In genomic region chr1:39147099-39148025, GRCh38 we compare ENCODE assay signal across 15 cellular contexts.
"Had no signal": no experiment of that assay in that cellular context is flagged by ENCODE, and none has a peak within 500 bp of the region (broad histone marks: within the 10 kb centered on the region; RNA-seq: fewer than 3 reads in every experiment).

No MANE protein-coding gene starts in this region.

- H3K27me3 Mint-ChIP-seq: stimulated activated memory B cell treated with anti-CD40 and anti-IgM and Interleukin-4, amounts not matched to agents 10 μg/mL and 1 μg/mL and 100 μg/mL, for 72 hours had no signal

- H3K4me3 ChIP-seq: heart right ventricle, left lung, upper lobe of left lung had no signal

- H3K27ac Mint-ChIP-seq: activated CD4-positive, alpha-beta memory T cell treated with anti-CD3 and anti-CD28 coated beads, Interleukin-2, amount 10 ng/mL, durations not matched to agents 7 days and 5 days; activated CD4-positive, alpha-beta T cell treated with anti-CD3 and anti-CD28 coated beads for 36 hours; stimulated activated memory B cell treated with anti-CD40 and anti-IgM and Interleukin-4, amounts not matched to agents 10 μg/mL and 1 μg/mL and 100 μg/mL, for 72 hours had no signal

- FAIRE-seq: bronchial epithelial cell, frontal cortex had no signal

- H3K4me3 Mint-ChIP-seq: activated CD4-positive, alpha-beta memory T cell treated with anti-CD3 and anti-CD28 coated beads, Interleukin-2, amount 10 ng/mL, durations not matched to agents 7 days and 5 days; activated CD4-positive, alpha-beta T cell treated with anti-CD3 and anti-CD28 coated beads for 36 hours; stimulated activated memory B cell treated with anti-CD40 and anti-IgM and Interleukin-4, amounts not matched to agents 10 μg/mL and 1 μg/mL and 100 μg/mL, for 72 hours had no signal

- H3K4me1 Mint-ChIP-seq: activated CD4-positive, alpha-beta memory T cell treated with anti-CD3 and anti-CD28 coated beads, Interleukin-2, amount 10 ng/mL, durations not matched to agents 7 days and 5 days; activated CD4-positive, alpha-beta T cell treated with anti-CD3 and anti-CD28 coated beads for 36 hours; stimulated activated memory B cell treated with anti-CD40 and anti-IgM and Interleukin-4, amounts not matched to agents 10 μg/mL and 1 μg/mL and 100 μg/mL, for 72 hours had no signal

- H3K9me3 ChIP-seq: heart right ventricle, left lung, upper lobe of left lung had no signal

- H3K27ac ChIP-seq: heart right ventricle had no signal

- H3K27me3 ChIP-seq: heart right ventricle, left lung, upper lobe of left lung had no signal

- DNase-seq: activated CD4-positive, alpha-beta memory T cell treated with anti-CD3 and anti-CD28 coated beads, Interleukin-2, amount 10 ng/mL, durations not matched to agents 7 days and 5 days; activated CD4-positive, alpha-beta T cell treated with anti-CD3 and anti-CD28 coated beads for 36 hours; activated CD8-positive, alpha-beta memory T cell treated with anti-CD3 and anti-CD28 coated beads, Interleukin-2, amount 50 U/mL, for 4 hours; aorta; heart right ventricle; islet precursor cell; left lung; mesendoderm; posterior cingulate gyrus; right cardiac atrium; T-helper 9 cell; upper lobe of left lung had no signal

- H3K9me3 Mint-ChIP-seq: activated CD4-positive, alpha-beta memory T cell treated with anti-CD3 and anti-CD28 coated beads, Interleukin-2, amount 10 ng/mL, durations not matched to agents 7 days and 5 days; stimulated activated memory B cell treated with anti-CD40 and anti-IgM and Interleukin-4, amounts not matched to agents 10 μg/mL and 1 μg/mL and 100 μg/mL, for 72 hours had no signal

- H3K36me3 ChIP-seq: heart right ventricle, left lung, upper lobe of left lung had no signal
